ENCODE assay signal across 7 cellular contexts in the genomic region with DNA sequence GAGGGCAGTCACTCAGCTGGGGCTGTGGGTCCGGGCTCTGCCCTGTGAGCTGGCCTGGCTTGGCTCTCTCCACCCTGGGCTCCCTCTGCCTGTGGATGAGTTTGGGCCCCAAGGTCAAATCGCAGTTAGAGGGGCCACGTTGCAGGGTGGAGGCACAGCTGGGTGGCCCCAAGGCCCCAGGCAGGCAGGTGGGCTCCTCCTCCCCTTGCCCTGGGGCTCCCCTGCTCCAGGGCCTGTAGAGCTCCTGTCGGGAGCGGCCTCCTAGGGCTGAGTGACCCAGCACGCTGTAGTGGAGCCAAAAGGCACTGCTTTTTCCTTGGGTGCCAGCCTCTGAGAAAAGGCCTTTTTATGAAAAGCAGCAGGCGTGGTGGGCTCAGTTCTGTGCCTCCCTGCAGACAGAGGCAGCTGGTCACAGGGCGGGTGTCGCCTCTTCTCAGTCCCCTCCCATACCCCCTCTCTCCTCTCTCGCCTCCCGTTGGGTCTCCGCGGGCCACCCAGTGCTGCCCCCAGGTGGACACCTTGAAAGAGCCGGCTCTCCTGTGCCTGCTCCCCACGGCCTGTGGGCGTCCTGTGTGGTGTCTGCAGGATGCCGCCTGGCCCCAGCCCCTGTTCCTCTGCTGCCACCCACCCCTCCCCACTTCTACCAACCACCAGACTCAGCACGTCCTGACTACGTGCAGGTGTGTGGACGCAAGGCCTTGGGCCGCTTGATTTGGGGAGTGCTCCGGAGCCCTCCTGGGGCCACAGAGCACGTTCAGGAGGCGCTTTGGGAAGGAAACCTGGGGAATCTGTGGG. TPM values are rescaled to one million over a fixed set of nuclear protein-coding genes. Genes with fewer than 3 reads are reported as not detected.
DNase-seq lines count a peak whose midpoint lies in the region; ATAC-seq and TF ChIP-seq lines count a peak whose summit lies in the region.

No MANE protein-coding gene starts in this region.

- no peak overlapping the region for H3K4me3 Mint-ChIP-seq in WTC11

- peaks cover 29% of the 10 kb centered on the region for H3K36me3 ChIP-seq in IMR-90 (ENCODE audit: control insufficient read depth, insufficient read depth, low read length)

- H3K56ac ChIP-seq in IMR-90 (ENCODE audit: extremely low read depth, insufficient read depth, low read length) = no peak overlapping the region

- peak overlapping the region; percentile 63 for H2AK9ac ChIP-seq in IMR-90 (replicated peaks; ENCODE audit: low read depth, low read length, poor library complexity)

- no peak overlapping the region for H3K27ac Mint-ChIP-seq in WTC11

- H3K27me3 Mint-ChIP-seq in WTC11 (ENCODE audit: low read depth) = no peaks in the 10 kb centered on the region

- no peaks in the 10 kb centered on the region for H3K9me3 ChIP-seq in IMR-90 (ENCODE audit: control insufficient read depth, insufficient read depth, low read length)

- H3K4me3 ChIP-seq in IMR-90 (ENCODE audit: insufficient read depth, low read depth, low read length) = no peak overlapping the region
- no peak overlapping the region for H3K4me3 ChIP-seq in cardiac fibroblast (replicated peaks in 1 of 2; ENCODE audit: low read depth in 2 of 2, low read length in 2 of 2)

- H3K36me3 Mint-ChIP-seq in WTC11 = peaks cover 37% of the 10 kb centered on the region

- H4K91ac ChIP-seq in IMR-90 (ENCODE audit: insufficient read depth, low read depth, low read length) = no peak overlapping the region

- peak; percentile 89 for ATAC-seq in IMR-90 (ENCODE audit: low read depth)
- peak; percentile 84 for ATAC-seq in WTC11
- ATAC-seq in left lobe of liver = peak; percentile 77

- peaks cover 7% of the 10 kb centered on the region for H3K4me1 ChIP-seq in IMR-90 (ENCODE audit: control insufficient read depth, insufficient read depth, low read length)

- H3K18ac ChIP-seq in IMR-90 (ENCODE audit: low read depth, low read length) = no peak overlapping the region

- CTCF ChIA-PET in IMR-90 (lab: Yijun Ruan, JAX) (no interaction called here), WTC11 (lab: Charles Lee) (interaction anchor here (0.6 to 2.4 kb wide), 27 partner anchors 9 to 472 kb away, joined by 3 to 28 read pairs (median 4); partner anchors contain the start of genes LSM14B, PSMA7 and SS18L1)

- no peak overlapping the region for H3K27ac ChIP-seq in IMR-90 (ENCODE audit: insufficient read depth, low read length)

- H3K23ac ChIP-seq in IMR-90 (ENCODE audit: low read depth, low read length) = no peak overlapping the region

- H3K4me2 ChIP-seq in IMR-90 (ENCODE audit: low read depth, low read length) = no peak overlapping the region

- no peak overlapping the region for H2BK15ac ChIP-seq in IMR-90 (ENCODE audit: low read depth, low read length)

- DNase-seq in IMR-90 = peak; percentile 19
- DNase-seq in WTC11 (ENCODE audit: low spot score) = peak; percentile 86
- DNase-seq in cardiac fibroblast (ENCODE audit: low read depth in 2 of 2) = peak; percentile 44 to 58
- DNase-seq in left lobe of liver (ENCODE audit: low spot score) = no peak
- peak; percentile 38 for DNase-seq in stimulated activated CD8-positive, alpha-beta memory T cell treated with anti-CD3 and anti-CD28 coated beads, Interleukin-15, amount 100 ng/mL, for 1 hour (ENCODE audit: low read depth)
- DNase-seq in NCI-H187 (lab: John Stamatoyannopoulos, UW) = no peak

- H3K9me3 Mint-ChIP-seq in WTC11 = peaks cover 8% of the 10 kb centered on the region

- H2BK120ac ChIP-seq in IMR-90 (ENCODE audit: low read depth, low read length) = no peak overlapping the region

- peaks cover 28% of the 10 kb centered on the region for H3K4me1 Mint-ChIP-seq in WTC11

- BruUV-seq in IMR-90 (replicated peaks; lab: Mats Ljungman, UMichigan) = no TSS peak

- H3K9me1 ChIP-seq in IMR-90 (ENCODE audit: insufficient read depth, low read length) = peaks cover 16% of the 10 kb centered on the region; the same call in 1 of the 2 replicates

- 90% methylated on average over 11 of the region's 24 CpGs; no CpG with 5 or more reads in 1 of the 2 experiments for WGBS in IMR-90 (ENCODE audit: extremely low coverage in 2 of 2, insufficient read length in 1 of 2), 2 experiments

- dilution Hi-C loops in IMR-90 (cut with HindIII; ENCODE audit: low sequenced_read_pairs, unreplicated experiment) = no loop called here

- peak; percentile 82 for TF ChIP-seq CTCF in GM12874 (IDR thresholded peaks at IDR 0.05; ENCODE audit: insufficient read depth, low read depth, low read length)
- peak; percentile 60 for TF ChIP-seq CTCF in IMR-90 (conservative IDR thresholded peaks at IDR 0.05; ENCODE audit: low read depth, low read length)
- peak; percentile 72 for TF ChIP-seq CTCF in WTC11 (IDR thresholded peaks at IDR 0.05)
- peak; percentile 80 for TF ChIP-seq CTCF in cardiac fibroblast (IDR thresholded peaks at IDR 0.05; ENCODE audit: low read depth, low read length)

- H3K14ac ChIP-seq in IMR-90 (replicated peaks; ENCODE audit: low read depth, low read length) = no peak overlapping the region

- H2AFZ ChIP-seq in IMR-90 (replicated peaks; ENCODE audit: low read length, poor library complexity) = peak overlapping the region; percentile 62

- no peak overlapping the region for H3K4ac ChIP-seq in IMR-90 (ENCODE audit: low read depth, low read length)

- H4K8ac ChIP-seq in IMR-90 (ENCODE audit: low read depth in 2 of 2, low read length in 2 of 2) = no peak overlapping the region

- in situ Hi-C loops in IMR-90 (cut with MboI; ENCODE audit: low sequenced_read_pairs) = no loop called here

- no peak overlapping the region for H2AK5ac ChIP-seq in IMR-90 (ENCODE audit: low read depth, low read length)

- no peak overlapping the region for H2BK20ac ChIP-seq in IMR-90 (ENCODE audit: low read depth, low read length)

- peaks cover 12 to 84% of the 10 kb centered on the region in 2 experiments for H3K79me1 ChIP-seq in IMR-90 (ENCODE audit: low read depth in 1 of 2, low read length in 2 of 2)

- H4K5ac ChIP-seq in IMR-90 (ENCODE audit: low read depth, low read length) = no peak overlapping the region

- no peaks in the 10 kb centered on the region for H3K27me3 ChIP-seq in IMR-90 (ENCODE audit: control insufficient read depth, insufficient read depth, low read length)

- no peak overlapping the region for H3K9ac ChIP-seq in IMR-90 (ENCODE audit: low read depth, low read length)

- peak; percentile 48 for TF ChIP-seq RAD21 in IMR-90 (IDR thresholded peaks at IDR 0.05; ENCODE audit: low read length)

- no peak overlapping the region for H2BK5ac ChIP-seq in IMR-90 (ENCODE audit: low read depth, low read length, poor library complexity, severe bottlenecking)

- TF ChIP-seq POLR2A in IMR-90 (IDR thresholded peaks at IDR 0.05; ENCODE audit: low read depth, low read length) = no peak

- POLR2A ChIA-PET in IMR-90 (lab: Charles Lee; ENCODE audit: unreplicated experiment) = no interaction called here
- POLR2A ChIA-PET in WTC11 (lab: Charles Lee) = interaction anchor here (0.8 kb wide), 1 partner anchor 27 kb away, joined by 3 read pairs; no protein-coding TSS in a partner anchor

- intact Hi-C loops in IMR-90 (cut with micrococcal nuclease) = no loop called here

- H4K20me1 ChIP-seq in IMR-90 (ENCODE audit: insufficient read depth, low read length) = peaks cover 77% of the 10 kb centered on the region

TF ChIP-seq in IMR-90, 13 proteins besides CTCF, POLR2A, EP300 and RAD21:
- peak; percentile 58 for TF ChIP-seq SMC3 (IDR thresholded peaks at IDR 0.05; ENCODE audit: low read depth, low read length)
- TF ChIP-seq NFE2L2 (IDR thresholded peaks at IDR 0.05; ENCODE audit: low read depth, low read length) = no peak

TF ChIP-seq in WTC11, 78 proteins besides CTCF, POLR2A, EP300 and RAD21 (continues in another document):
- no peak for TF ChIP-seq ESRRA (CRISPR knock-in tag; IDR thresholded peaks at IDR 0.05; ENCODE audit: borderline replicate concordance)
- TF ChIP-seq FOXP1 (CRISPR knock-in tag; IDR thresholded peaks at IDR 0.05; ENCODE audit: borderline replicate concordance) = peak; percentile 60; the same call in 1 of the 2 replicates

RNA-seq across cellular contexts. Expression of gene SS18L1, which starts 13.2 kb away (rescaled TPM):
- total RNA-seq in IMR-90 (2012; rRNA removed) = 8.1 and 10.6 TPM in 2 replicates
- polyA plus RNA-seq in IMR-90 (2012; rRNA removed) = 12.2 and 15.6 TPM in 2 replicates
- 3.6 and 10.0 TPM in 2 replicates for polyA plus RNA-seq in IMR-90 (2012; cell fraction: cytosol; rRNA removed)
- polyA plus RNA-seq in IMR-90 (2012; cell fraction: nucleus; rRNA removed; ENCODE audit: low replicate concordance) = 32.8 and 87.5 TPM in 2 replicates
- total RNA-seq in WTC11 (2021) = 29.4 to 34.1 TPM (median 29.8 TPM) in 3 replicates
- total RNA-seq in left lobe of liver = 33.4 TPM

RNA-seq across cellular contexts. Expression of gene PSMA7, which starts 13.6 kb away (rescaled TPM):
- total RNA-seq in IMR-90 (2012; rRNA removed) (458 and 487 TPM in 2 replicates), WTC11 (2021) (315 to 364 TPM (median 321 TPM) in 3 replicates), left lobe of liver (138 TPM)
- polyA plus RNA-seq in IMR-90 (2012; rRNA removed) = 417 and 520 TPM in 2 replicates
- polyA plus RNA-seq in IMR-90 (2012; cell fraction: cytosol; rRNA removed) = 774 and 987 TPM in 2 replicates
- 366 and 428 TPM in 2 replicates for polyA plus RNA-seq in IMR-90 (2012; cell fraction: nucleus; rRNA removed; ENCODE audit: low replicate concordance)

RNA-seq across cellular contexts. Expression of gene MTG2, which starts 26.0 kb away (rescaled TPM):
- total RNA-seq in IMR-90 (2012; rRNA removed) (11.5 and 12.2 TPM in 2 replicates), WTC11 (2021) (26.6 to 33.0 TPM (median 27.9 TPM) in 3 replicates), left lobe of liver (31.0 TPM)
- 23.9 and 25.2 TPM in 2 replicates for polyA plus RNA-seq in IMR-90 (2012; rRNA removed)
- 21.7 and 23.7 TPM in 2 replicates for polyA plus RNA-seq in IMR-90 (2012; cell fraction: cytosol; rRNA removed)
- polyA plus RNA-seq in IMR-90 (2012; cell fraction: nucleus; rRNA removed; ENCODE audit: low replicate concordance) = 52.1 and 66.5 TPM in 2 replicates

RNA-seq across cellular contexts. Expression of gene LSM14B, which starts 34.5 kb away (rescaled TPM):
- total RNA-seq in IMR-90 (2012; rRNA removed) (23.7 and 30.6 TPM in 2 replicates), WTC11 (2021) (67.4 to 73.5 TPM (median 69.7 TPM) in 3 replicates), left lobe of liver (19.6 TPM)
- polyA plus RNA-seq in IMR-90 (2012; rRNA removed) = 41.1 and 46.7 TPM in 2 replicates
- polyA plus RNA-seq in IMR-90 (2012; cell fraction: cytosol; rRNA removed) = 21.4 and 47.8 TPM in 2 replicates
- polyA plus RNA-seq in IMR-90 (2012; cell fraction: nucleus; rRNA removed; ENCODE audit: low replicate concordance) = 41.4 and 44.4 TPM in 2 replicates

Comparison
In these comparisons a context has a peak if more than half of its experiments do, and no peak if none do; other contexts are left out.
1. DNase-seq: peak in IMR-90 (single experiment), WTC11 (single experiment), cardiac fibroblast (2 of 2) and stimulated activated CD8-positive, alpha-beta memory T cell treated with anti-CD3 and anti-CD28 coated beads, Interleukin-15, amount 100 ng/mL, for 1 hour (single experiment); none in left lobe of liver (single experiment) and NCI-H187 (0 of 2).
2. Peak in every context shown above with its lines, with median percentiles within 50 percentile points of each other: CTCF ChIP-seq and ATAC-seq.